ENCODE assay signal across 8 cellular contexts in genomic region chr3:149657796-149658443, GRCh38. TPM values are rescaled to one million over a fixed set of nuclear protein-coding genes. Genes with fewer than 3 reads are reported as not detected.
DNase-seq lines count a peak whose midpoint lies in the region; TF ChIP-seq lines count a peak whose summit lies in the region.

Gene WWTR1 (minus strand): TSS chr3:149658025. CDS start chr3:149657306, 719 bp downstream.

- H3K4me2 ChIP-seq in H9 (ENCODE audit: insufficient read depth, insufficient read length, low read length) = peak within 1 kb of the TSS; percentile 97

- peak within 1 kb of the TSS; percentile 85 for H4K8ac ChIP-seq in H9 (replicated peaks; ENCODE audit: insufficient read length, low read depth, low read length)

- peaks cover 17 to 25% (median 21%) of the 10 kb centered on the region in 3 experiments for H3K36me3 Mint-ChIP-seq in H9 (ENCODE audit: insufficient read depth in 1 of 3, low read depth in 3 of 3)
- H3K36me3 Mint-ChIP-seq in activated CD4-positive, alpha-beta T cell treated with anti-CD3 and anti-CD28 coated beads, Interleukin-2, amount 10 ng/mL, durations not matched to agents 24 days and 14 days (ENCODE audit: low read depth) = peaks cover 2% of the 10 kb centered on the region
- peaks cover 29% of the 10 kb centered on the region for H3K36me3 Mint-ChIP-seq in endothelial cell (ENCODE audit: low read depth, unreplicated experiment)
- H3K36me3 Mint-ChIP-seq in stimulated activated naive CD8-positive, alpha-beta T cell treated with anti-CD3 and anti-CD28 coated beads, Interleukin-15, Interleukin-2, amounts not matched to agents 100 ng/mL and 50 ng/mL, for 24 hours (ENCODE audit: low read depth) = no peaks in the 10 kb centered on the region

- H3K9ac ChIP-seq in H9 (ENCODE audit: extremely low read depth, insufficient read length, low read length) = peak within 1 kb of the TSS; percentile 76

- H3K27ac Mint-ChIP-seq in H9 (peak within 1 kb of the TSS; percentile 96 to 99 (median 99)), endothelial cell (ENCODE audit: unreplicated experiment) (peak within 1 kb of the TSS; percentile 98)
- H3K27ac Mint-ChIP-seq in activated CD4-positive, alpha-beta T cell treated with anti-CD3 and anti-CD28 coated beads, Interleukin-2, amount 10 ng/mL, durations not matched to agents 24 days and 14 days = peak within 1 kb of the TSS; percentile 74
- H3K27ac Mint-ChIP-seq in stimulated activated naive CD8-positive, alpha-beta T cell treated with anti-CD3 and anti-CD28 coated beads, Interleukin-15, Interleukin-2, amounts not matched to agents 100 ng/mL and 50 ng/mL, for 24 hours = no peak within 1 kb of the TSS

- H3T11ph ChIP-seq in H9 (ENCODE audit: low read length) = peak within 1 kb of the TSS; percentile 91

- peak within 1 kb of the TSS; percentile 89 to 93 for H3K4me3 Mint-ChIP-seq in H9
- H3K4me3 Mint-ChIP-seq in activated CD4-positive, alpha-beta T cell treated with anti-CD3 and anti-CD28 coated beads, Interleukin-2, amount 10 ng/mL, durations not matched to agents 24 days and 14 days = peak within 1 kb of the TSS; percentile 89
- H3K4me3 Mint-ChIP-seq in endothelial cell (ENCODE audit: unreplicated experiment) = peak within 1 kb of the TSS; percentile 99
- peak within 1 kb of the TSS; percentile 83 for H3K4me3 Mint-ChIP-seq in stimulated activated naive CD8-positive, alpha-beta T cell treated with anti-CD3 and anti-CD28 coated beads, Interleukin-15, Interleukin-2, amounts not matched to agents 100 ng/mL and 50 ng/mL, for 24 hours

- peak; percentile 17 for DNase-seq in DMS153 (lab: John Stamatoyannopoulos, UW)
- no peak for DNase-seq in DMS153 treated with DMSO at 0.1 percent for 48 hours (lab: John Stamatoyannopoulos, UW; ENCODE audit: unreplicated experiment)
- peak; percentile 97 for DNase-seq in H9
- peak; percentile 99 for DNase-seq in M059J (ENCODE audit: low read depth)
- peak; percentile 77 for DNase-seq in activated CD4-positive, alpha-beta T cell treated with anti-CD3 and anti-CD28 coated beads, Interleukin-2, amount 10 ng/mL, durations not matched to agents 24 days and 14 days
- DNase-seq in endothelial cell (ENCODE audit: low spot score) = peak; percentile 81
- DNase-seq in lung microvascular endothelial cell (ENCODE audit: low read depth in 2 of 2) = peak; percentile 95 to 96

- peak within 1 kb of the TSS; percentile 37 for H2BK5ac ChIP-seq in H9 (ENCODE audit: insufficient read length, low read length)

- H3K9me3 Mint-ChIP-seq in H9 = peaks cover 0 to 3% of the 10 kb centered on the region in 2 experiments; a peak in 1 of 5 replicates
- H3K9me3 Mint-ChIP-seq in activated CD4-positive, alpha-beta T cell treated with anti-CD3 and anti-CD28 coated beads, Interleukin-2, amount 10 ng/mL, durations not matched to agents 24 days and 14 days = no peaks in the 10 kb centered on the region
- H3K9me3 Mint-ChIP-seq in endothelial cell (ENCODE audit: unreplicated experiment) = no peaks in the 10 kb centered on the region
- H3K9me3 Mint-ChIP-seq in stimulated activated naive CD8-positive, alpha-beta T cell treated with anti-CD3 and anti-CD28 coated beads, Interleukin-15, Interleukin-2, amounts not matched to agents 100 ng/mL and 50 ng/mL, for 24 hours = no peaks in the 10 kb centered on the region

- H3K79me2 ChIP-seq in H9 (ENCODE audit: insufficient read depth, low read length) = peaks cover 2% of the 10 kb centered on the region; the same call in 1 of the 2 replicates

- H2BK15ac ChIP-seq in H9 (ENCODE audit: low read depth, low read length) = peak within 1 kb of the TSS; percentile 27; the same call in 1 of the 2 replicates

- peaks cover 6% of the 10 kb centered on the region for H3K27me3 Mint-ChIP-seq in H9 (ENCODE audit: low read depth)
- peaks cover 59% of the 10 kb centered on the region for H3K27me3 Mint-ChIP-seq in activated CD4-positive, alpha-beta T cell treated with anti-CD3 and anti-CD28 coated beads, Interleukin-2, amount 10 ng/mL, durations not matched to agents 24 days and 14 days
- H3K27me3 Mint-ChIP-seq in endothelial cell (ENCODE audit: unreplicated experiment) = peaks cover 21% of the 10 kb centered on the region
- H3K27me3 Mint-ChIP-seq in stimulated activated naive CD8-positive, alpha-beta T cell treated with anti-CD3 and anti-CD28 coated beads, Interleukin-15, Interleukin-2, amounts not matched to agents 100 ng/mL and 50 ng/mL, for 24 hours = peaks cover 69% of the 10 kb centered on the region

- TF ChIP-seq CTCF in H9 (conservative IDR thresholded peaks at IDR 0.05) (no peak), endothelial cell (IDR thresholded peaks at IDR 0.05; ENCODE audit: unreplicated experiment) (no peak)

- peak within 1 kb of the TSS; percentile 49 for H2BK20ac ChIP-seq in H9 (ENCODE audit: low read depth, low read length, poor library complexity, severe bottlenecking)

- H3K23me2 ChIP-seq in H9 (ENCODE audit: insufficient read length, low read depth, low read length, poor library complexity, severe bottlenecking) = peaks cover 25% of the 10 kb centered on the region

- H3K18ac ChIP-seq in H9 (ENCODE audit: insufficient read length, low read depth, low read length) = peak within 1 kb of the TSS; percentile 94

- H4K5ac ChIP-seq in H9 (ENCODE audit: insufficient read length, low read depth, low read length) = peak within 1 kb of the TSS; percentile 55

- H2BK12ac ChIP-seq in H9 (ENCODE audit: insufficient read length, low read depth, low read length) = peak within 1 kb of the TSS; percentile 26

- H2BK120ac ChIP-seq in H9 (ENCODE audit: low read depth, low read length, poor library complexity, severe bottlenecking) = peak within 1 kb of the TSS; percentile 78

- WGBS in H9 (ENCODE audit: extremely low coverage, insufficient read length, low lambda C conversion rate) = no CpG with 5 or more reads among the region's 46 CpGs

- intact Hi-C loops in activated CD4-positive, alpha-beta T cell treated with anti-CD3 and anti-CD28 coated beads, Interleukin-2, amount 10 ng/mL, durations not matched to agents 24 days and 14 days (cut with micrococcal nuclease) = loop anchor here (1.0 to 5.0 kb wide), 3 partner anchors 37 to 94 kb away; partner anchors contain the start of gene COMMD2

- H3K4me1 Mint-ChIP-seq in H9 (peaks cover 63 to 66% of the 10 kb centered on the region in 2 experiments), endothelial cell (ENCODE audit: unreplicated experiment) (peaks cover 70% of the 10 kb centered on the region)
- H3K4me1 Mint-ChIP-seq in activated CD4-positive, alpha-beta T cell treated with anti-CD3 and anti-CD28 coated beads, Interleukin-2, amount 10 ng/mL, durations not matched to agents 24 days and 14 days = peaks cover 13% of the 10 kb centered on the region
- peaks cover 10% of the 10 kb centered on the region for H3K4me1 Mint-ChIP-seq in stimulated activated naive CD8-positive, alpha-beta T cell treated with anti-CD3 and anti-CD28 coated beads, Interleukin-15, Interleukin-2, amounts not matched to agents 100 ng/mL and 50 ng/mL, for 24 hours (ENCODE audit: low read depth)

- H3K4ac ChIP-seq in H9 (ENCODE audit: low read depth, low read length) = peak within 1 kb of the TSS; percentile 78

- H3K23ac ChIP-seq in H9 (ENCODE audit: insufficient read length, low read depth, low read length) = no peak within 1 kb of the TSS

- no peak within 1 kb of the TSS for H2AK5ac ChIP-seq in H9 (ENCODE audit: insufficient read length, low read length)

- no peaks in the 10 kb centered on the region for H4K20me1 ChIP-seq in H9 (ENCODE audit: control insufficient read depth, insufficient read depth, insufficient read length)

- H2AFZ ChIP-seq in H9 (ENCODE audit: low read length) = no peak within 1 kb of the TSS

- H3K9me3 ChIP-seq in H9 (ENCODE audit: control insufficient read depth, low read depth, low read length) = no peaks in the 10 kb centered on the region

- H3K14ac ChIP-seq in H9 (ENCODE audit: insufficient read depth, low read length) = peak within 1 kb of the TSS; percentile 95

- no peaks in the 10 kb centered on the region for H3K27me3 ChIP-seq in H9 (ENCODE audit: insufficient read depth, low read length)

- peaks cover 5% of the 10 kb centered on the region; the same call in 1 of the 2 replicates for H3K4me1 ChIP-seq in H9 (ENCODE audit: insufficient read depth, low read length)

- H3K56ac ChIP-seq in H9 (ENCODE audit: insufficient read length, low read depth, low read length) = no peak within 1 kb of the TSS

- H3K79me1 ChIP-seq in H9 (ENCODE audit: insufficient read depth, low read depth, low read length, poor library complexity, severe bottlenecking) = no peaks in the 10 kb centered on the region

- peak within 1 kb of the TSS; percentile 57 for H3K27ac ChIP-seq in H9 (ENCODE audit: insufficient read length, low read depth, low read length)

- H4K91ac ChIP-seq in H9 (ENCODE audit: insufficient read length, low read depth, low read length) = peak within 1 kb of the TSS; percentile 92

RNA-seq across cellular contexts. Expression of gene WWTR1, which starts in this region (rescaled TPM):
- total RNA-seq in H9 (2021) (24.4 and 24.8 TPM in 2 replicates), endothelial cell (ENCODE audit: unreplicated experiment) (137 TPM), lung microvascular endothelial cell (124 and 142 TPM in 2 replicates)
- 25.0 and 36.4 TPM in 2 replicates for total RNA-seq in M059J (2014; rRNA removed; shearing (Covaris generic))
- total RNA-seq in activated CD4-positive, alpha-beta T cell treated with anti-CD3 and anti-CD28 coated beads, Interleukin-2, amount 10 ng/mL, durations not matched to agents 24 days and 14 days = 0.31 and 0.75 TPM in 2 replicates

Comparison
In these comparisons a context has a peak if more than half of its experiments do, and no peak if none do; other contexts are left out.
1. RNA of gene WWTR1 (total RNA-seq): 124 to 142 TPM in lung microvascular endothelial cell, 137 TPM in endothelial cell (single experiment), 25.0 to 36.4 TPM in M059J and 24.4 to 24.8 TPM in H9; 0.31 to 0.75 TPM in activated CD4-positive, alpha-beta T cell treated with anti-CD3 and anti-CD28 coated beads, Interleukin-2, amount 10 ng/mL, durations not matched to agents 24 days and 14 days; every median in the first group is over 10 times any median in the second.
2. Peak in DNase-seq in activated CD4-positive, alpha-beta T cell treated with anti-CD3 and anti-CD28 coated beads, Interleukin-2, amount 10 ng/mL, durations not matched to agents 24 days and 14 days; RNA of the gene not detected or under 1 TPM.
3. Peak in every context shown above with its lines, with median percentiles within 50 percentile points of each other: H3K4me3 Mint-ChIP-seq.